In the genomic region with DNA sequence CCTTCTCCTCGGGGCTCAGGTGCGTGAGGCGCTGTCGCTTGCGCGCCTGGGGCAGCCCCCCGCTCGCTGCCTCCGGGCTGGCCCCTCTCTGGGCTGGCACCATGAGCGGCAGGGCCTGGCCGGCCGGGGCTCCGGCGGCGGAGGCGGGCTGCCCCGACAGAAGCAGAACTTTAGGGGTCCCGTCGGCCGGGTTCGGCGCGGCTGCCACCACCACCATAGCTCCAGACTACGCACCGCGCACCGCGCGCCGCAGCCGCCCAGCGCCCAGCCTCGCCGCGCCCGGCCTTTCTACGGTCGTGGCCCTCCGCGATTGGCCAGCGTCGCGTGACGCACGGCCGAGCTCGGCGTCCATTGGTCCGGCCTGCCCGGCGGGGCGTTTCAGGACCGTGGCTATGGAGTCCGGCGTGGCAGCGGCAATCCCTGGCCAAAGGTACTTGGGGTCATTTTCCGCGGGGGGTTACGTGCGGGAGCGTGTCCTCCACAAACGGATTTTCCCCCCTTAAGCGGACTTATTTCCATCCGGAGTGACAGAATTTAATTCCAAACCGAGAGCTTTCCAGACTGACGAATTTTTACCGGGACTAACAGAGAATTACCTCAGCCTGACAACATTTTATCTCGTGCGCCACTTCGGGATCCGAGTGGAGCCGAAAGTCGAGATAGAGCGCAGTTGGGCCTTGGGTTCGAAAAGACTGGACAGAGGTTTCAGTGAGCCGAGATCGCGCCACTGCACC, we compare ENCODE assay signal across 1 cellular context.
A peak's percentile ranks its signal among the peaks of the same experiment; 100 is the strongest.
TF ChIP-seq lines count a peak whose summit lies in the region.

Gene XBP1 (minus strand): TSS at position 262 of the 734 bp plus-strand sequence.

TF ChIP-seq in K562, 482 proteins besides CTCF, POLR2A, EP300 and RAD21 (continued from another document and continues in another):
- no peak for TF ChIP-seq RERE (CRISPR knock-in tag; IDR thresholded peaks at IDR 0.05; ENCODE audit: borderline replicate concordance)
- TF ChIP-seq RFX5 (IDR thresholded peaks at IDR 0.05; ENCODE audit: low read depth, low read length), result no peak
- no peak for TF ChIP-seq ZC3H11A (IDR thresholded peaks at IDR 0.05; ENCODE audit: low read depth, low read length)
- no peak for TF ChIP-seq ZNF175 (CRISPR knock-in tag; IDR thresholded peaks at IDR 0.05; ENCODE audit: low read depth)
- no peak for TF ChIP-seq ZKSCAN3 (CRISPR knock-in tag; IDR thresholded peaks at IDR 0.05)
- no peak for TF ChIP-seq ZNF436 (CRISPR knock-in tag; IDR thresholded peaks at IDR 0.05)
- TF ChIP-seq ZNF57 (CRISPR knock-in tag; IDR thresholded peaks at IDR 0.05), result no peak
- TF ChIP-seq, protein P1, sequence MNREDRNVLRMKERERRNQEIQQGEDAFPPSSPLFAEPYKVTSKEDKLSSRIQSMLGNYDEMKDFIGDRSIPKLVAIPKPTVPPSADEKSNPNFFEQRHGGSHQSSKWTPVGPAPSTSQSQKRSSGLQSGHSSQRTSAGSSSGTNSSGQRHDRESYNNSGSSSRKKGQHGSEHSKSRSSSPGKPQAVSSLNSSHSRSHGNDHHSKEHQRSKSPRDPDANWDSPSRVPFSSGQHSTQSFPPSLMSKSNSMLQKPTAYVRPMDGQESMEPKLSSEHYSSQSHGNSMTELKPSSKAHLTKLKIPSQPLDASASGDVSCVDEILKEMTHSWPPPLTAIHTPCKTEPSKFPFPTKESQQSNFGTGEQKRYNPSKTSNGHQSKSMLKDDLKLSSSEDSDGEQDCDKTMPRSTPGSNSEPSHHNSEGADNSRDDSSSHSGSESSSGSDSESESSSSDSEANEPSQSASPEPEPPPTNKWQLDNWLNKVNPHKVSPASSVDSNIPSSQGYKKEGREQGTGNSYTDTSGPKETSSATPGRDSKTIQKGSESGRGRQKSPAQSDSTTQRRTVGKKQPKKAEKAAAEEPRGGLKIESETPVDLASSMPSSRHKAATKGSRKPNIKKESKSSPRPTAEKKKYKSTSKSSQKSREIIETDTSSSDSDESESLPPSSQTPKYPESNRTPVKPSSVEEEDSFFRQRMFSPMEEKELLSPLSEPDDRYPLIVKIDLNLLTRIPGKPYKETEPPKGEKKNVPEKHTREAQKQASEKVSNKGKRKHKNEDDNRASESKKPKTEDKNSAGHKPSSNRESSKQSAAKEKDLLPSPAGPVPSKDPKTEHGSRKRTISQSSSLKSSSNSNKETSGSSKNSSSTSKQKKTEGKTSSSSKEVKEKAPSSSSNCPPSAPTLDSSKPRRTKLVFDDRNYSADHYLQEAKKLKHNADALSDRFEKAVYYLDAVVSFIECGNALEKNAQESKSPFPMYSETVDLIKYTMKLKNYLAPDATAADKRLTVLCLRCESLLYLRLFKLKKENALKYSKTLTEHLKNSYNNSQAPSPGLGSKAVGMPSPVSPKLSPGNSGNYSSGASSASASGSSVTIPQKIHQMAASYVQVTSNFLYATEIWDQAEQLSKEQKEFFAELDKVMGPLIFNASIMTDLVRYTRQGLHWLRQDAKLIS (CRISPR knock-in tag; IDR thresholded peaks at IDR 0.05), result peak; percentile 68; the same call in 1 of the 2 replicates
- TF ChIP-seq PTTG1 (tag; IDR thresholded peaks at IDR 0.05; ENCODE audit: low read depth), result no peak
- TF ChIP-seq ZNF583 (CRISPR knock-in tag; IDR thresholded peaks at IDR 0.05), result no peak
- no peak for TF ChIP-seq IRF1 (CRISPR knock-in tag; IDR thresholded peaks at IDR 0.05; ENCODE audit: borderline replicate concordance)
- TF ChIP-seq RBM14 (IDR thresholded peaks at IDR 0.05; ENCODE audit: borderline replicate concordance, insufficient read depth, low read depth, low read length), result 0 out of 2 replicates have a peak, but pooled peaks have one; percentile 47
- no peak for TF ChIP-seq TCFL5 (CRISPR knock-in tag; conservative IDR thresholded peaks at IDR 0.05)
- TF ChIP-seq, protein P2, sequence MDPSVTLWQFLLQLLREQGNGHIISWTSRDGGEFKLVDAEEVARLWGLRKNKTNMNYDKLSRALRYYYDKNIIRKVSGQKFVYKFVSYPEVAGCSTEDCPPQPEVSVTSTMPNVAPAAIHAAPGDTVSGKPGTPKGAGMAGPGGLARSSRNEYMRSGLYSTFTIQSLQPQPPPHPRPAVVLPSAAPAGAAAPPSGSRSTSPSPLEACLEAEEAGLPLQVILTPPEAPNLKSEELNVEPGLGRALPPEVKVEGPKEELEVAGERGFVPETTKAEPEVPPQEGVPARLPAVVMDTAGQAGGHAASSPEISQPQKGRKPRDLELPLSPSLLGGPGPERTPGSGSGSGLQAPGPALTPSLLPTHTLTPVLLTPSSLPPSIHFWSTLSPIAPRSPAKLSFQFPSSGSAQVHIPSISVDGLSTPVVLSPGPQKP (CRISPR knock-in tag; IDR thresholded peaks at IDR 0.05), result no peak
- TF ChIP-seq NCOA1 (IDR thresholded peaks at IDR 0.05; ENCODE audit: low read depth), result no peak
- TF ChIP-seq MEF2A (IDR thresholded peaks at IDR 0.05; ENCODE audit: control insufficient read depth, low read depth, low read length), result no peak
- TF ChIP-seq ZNF740 (CRISPR knock-in tag; IDR thresholded peaks at IDR 0.05), result no peak
- no peak for TF ChIP-seq ZNF740 (tag; IDR thresholded peaks at IDR 0.05)
- TF ChIP-seq NR4A1 (CRISPR knock-in tag; IDR thresholded peaks at IDR 0.05), result no peak
- TF ChIP-seq NR4A1 (tag; IDR thresholded peaks at IDR 0.05), result no peak
- no peak for TF ChIP-seq ZNF253 (CRISPR knock-in tag; conservative IDR thresholded peaks at IDR 0.05)
- TF ChIP-seq ZNF589 (CRISPR knock-in tag; IDR thresholded peaks at IDR 0.05; ENCODE audit: low read depth), result no peak
- TF ChIP-seq TBL1XR1 (IDR thresholded peaks at IDR 0.05; ENCODE audit: low read length in 2 of 2), result peak in 1 of 2 experiments; percentile 25; a peak in 1 of 4 replicates
- TF ChIP-seq, protein P3, sequence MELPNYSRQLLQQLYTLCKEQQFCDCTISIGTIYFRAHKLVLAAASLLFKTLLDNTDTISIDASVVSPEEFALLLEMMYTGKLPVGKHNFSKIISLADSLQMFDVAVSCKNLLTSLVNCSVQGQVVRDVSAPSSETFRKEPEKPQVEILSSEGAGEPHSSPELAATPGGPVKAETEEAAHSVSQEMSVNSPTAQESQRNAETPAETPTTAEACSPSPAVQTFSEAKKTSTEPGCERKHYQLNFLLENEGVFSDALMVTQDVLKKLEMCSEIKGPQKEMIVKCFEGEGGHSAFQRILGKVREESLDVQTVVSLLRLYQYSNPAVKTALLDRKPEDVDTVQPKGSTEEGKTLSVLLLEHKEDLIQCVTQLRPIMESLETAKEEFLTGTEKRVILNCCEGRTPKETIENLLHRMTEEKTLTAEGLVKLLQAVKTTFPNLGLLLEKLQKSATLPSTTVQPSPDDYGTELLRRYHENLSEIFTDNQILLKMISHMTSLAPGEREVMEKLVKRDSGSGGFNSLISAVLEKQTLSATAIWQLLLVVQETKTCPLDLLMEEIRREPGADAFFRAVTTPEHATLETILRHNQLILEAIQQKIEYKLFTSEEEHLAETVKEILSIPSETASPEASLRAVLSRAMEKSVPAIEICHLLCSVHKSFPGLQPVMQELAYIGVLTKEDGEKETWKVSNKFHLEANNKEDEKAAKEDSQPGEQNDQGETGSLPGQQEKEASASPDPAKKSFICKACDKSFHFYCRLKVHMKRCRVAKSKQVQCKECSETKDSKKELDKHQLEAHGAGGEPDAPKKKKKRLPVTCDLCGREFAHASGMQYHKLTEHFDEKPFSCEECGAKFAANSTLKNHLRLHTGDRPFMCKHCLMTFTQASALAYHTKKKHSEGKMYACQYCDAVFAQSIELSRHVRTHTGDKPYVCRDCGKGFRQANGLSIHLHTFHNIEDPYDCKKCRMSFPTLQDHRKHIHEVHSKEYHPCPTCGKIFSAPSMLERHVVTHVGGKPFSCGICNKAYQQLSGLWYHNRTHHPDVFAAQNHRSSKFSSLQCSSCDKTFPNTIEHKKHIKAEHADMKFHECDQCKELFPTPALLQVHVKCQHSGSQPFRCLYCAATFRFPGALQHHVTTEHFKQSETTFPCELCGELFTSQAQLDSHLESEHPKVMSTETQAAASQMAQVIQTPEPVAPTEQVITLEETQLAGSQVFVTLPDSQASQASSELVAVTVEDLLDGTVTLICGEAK (IDR thresholded peaks at IDR 0.05), result no peak
- TF ChIP-seq, protein P3 (CRISPR knock-in tag; IDR thresholded peaks at IDR 0.05), result no peak
- TF ChIP-seq PPARD (CRISPR knock-in tag; IDR thresholded peaks at IDR 0.05), result no peak
- TF ChIP-seq, protein P4, sequence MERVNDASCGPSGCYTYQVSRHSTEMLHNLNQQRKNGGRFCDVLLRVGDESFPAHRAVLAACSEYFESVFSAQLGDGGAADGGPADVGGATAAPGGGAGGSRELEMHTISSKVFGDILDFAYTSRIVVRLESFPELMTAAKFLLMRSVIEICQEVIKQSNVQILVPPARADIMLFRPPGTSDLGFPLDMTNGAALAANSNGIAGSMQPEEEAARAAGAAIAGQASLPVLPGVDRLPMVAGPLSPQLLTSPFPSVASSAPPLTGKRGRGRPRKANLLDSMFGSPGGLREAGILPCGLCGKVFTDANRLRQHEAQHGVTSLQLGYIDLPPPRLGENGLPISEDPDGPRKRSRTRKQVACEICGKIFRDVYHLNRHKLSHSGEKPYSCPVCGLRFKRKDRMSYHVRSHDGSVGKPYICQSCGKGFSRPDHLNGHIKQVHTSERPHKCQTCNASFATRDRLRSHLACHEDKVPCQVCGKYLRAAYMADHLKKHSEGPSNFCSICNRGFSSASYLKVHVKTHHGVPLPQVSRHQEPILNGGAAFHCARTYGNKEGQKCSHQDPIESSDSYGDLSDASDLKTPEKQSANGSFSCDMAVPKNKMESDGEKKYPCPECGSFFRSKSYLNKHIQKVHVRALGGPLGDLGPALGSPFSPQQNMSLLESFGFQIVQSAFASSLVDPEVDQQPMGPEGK (CRISPR knock-in tag; IDR thresholded peaks at IDR 0.05; ENCODE audit: borderline replicate concordance), result no peak
